In genomic region chr22:39773976-39774539, GRCh38 we compare ENCODE assay signal across 9 cellular contexts.
A peak's percentile ranks its signal among the peaks of the same experiment; 100 is the strongest.
DNase-seq lines count a peak whose midpoint lies in the region; ATAC-seq and TF ChIP-seq lines count a peak whose summit lies in the region.
"Had no signal": no experiment of that assay in that cellular context is flagged by ENCODE, and none has a peak within 500 bp of the region (broad histone marks: within the 10 kb centered on the region; RNA-seq: fewer than 3 reads in every experiment).

No MANE protein-coding gene starts in this region.

- no peaks in the 10 kb centered on the region for H3K27me3 Mint-ChIP-seq in activated B cell treated with CpG ODN at 0.5 μM for 24 hours

- H3K27ac ChIP-seq in substantia nigra (ENCODE audit: low read depth, low read length, poor library complexity, severe bottlenecking) (no peak overlapping the region), left ventricle myocardium inferior (replicated peaks) (no peak overlapping the region)
- H3K27ac ChIP-seq: heart right ventricle had no signal

- TF ChIP-seq CTCF in activated B cell treated with CpG ODN at 0.5 μM for 24 hours (IDR thresholded peaks at IDR 0.05): no peak
- TF ChIP-seq CTCF in left ventricle myocardium inferior (IDR thresholded peaks at IDR 0.05; ENCODE audit: borderline replicate concordance): no peak

- H3K9me3 ChIP-seq in left ventricle myocardium inferior (replicated peaks): peaks cover 17% of the 10 kb centered on the region

- ATAC-seq in activated B cell treated with CpG ODN at 0.5 μM for 24 hours (ENCODE audit: low read depth) (peak; percentile 92), left colon (peak; percentile 84)
- ATAC-seq: heart right ventricle had no signal

- H3K4me1 ChIP-seq in left ventricle myocardium inferior: no peaks in the 10 kb centered on the region
- H3K4me1 ChIP-seq: heart right ventricle had no signal

- POLR2A ChIA-PET in activated B cell treated with CpG ODN at 0.5 μM for 24 hours (lab: Charles Lee): interaction anchor here (0.6 kb wide), 1 partner anchor 624 kb away, joined by 3 read pairs; no protein-coding TSS in a partner anchor

- no peaks in the 10 kb centered on the region for H3K36me3 ChIP-seq in left ventricle myocardium inferior
- H3K36me3 ChIP-seq: heart right ventricle had no signal

- intact Hi-C loops in activated B cell treated with CpG ODN at 0.5 μM for 24 hours (cut with micrococcal nuclease) (no loop called here), left colon (cut with DNase I, micrococcal nuclease) (no loop called here), left ventricle myocardium inferior (cut with micrococcal nuclease) (no loop called here)

- H3K4me3 ChIP-seq in left ventricle myocardium inferior: no peak overlapping the region
- H3K4me3 ChIP-seq: heart right ventricle had no signal

- CTCF ChIA-PET in activated B cell treated with CpG ODN at 0.5 μM for 24 hours (lab: Charles Lee): interaction anchor here (0.7 to 1.1 kb wide), 2 partner anchors 12 to 251 kb away, joined by 3 read pairs; no protein-coding TSS in a partner anchor

- peak overlapping the region; percentile 32 for H3K27ac Mint-ChIP-seq in activated B cell treated with CpG ODN at 0.5 μM for 24 hours

- no peaks in the 10 kb centered on the region for H3K36me3 Mint-ChIP-seq in activated B cell treated with CpG ODN at 0.5 μM for 24 hours (ENCODE audit: low read depth)

- peaks cover 17% of the 10 kb centered on the region for H3K4me1 Mint-ChIP-seq in activated B cell treated with CpG ODN at 0.5 μM for 24 hours

- DNase-seq in DMS53 treated with DMSO at 0.1 percent for 48 hours (lab: John Stamatoyannopoulos, UW; ENCODE audit: unreplicated experiment) (peak; percentile 61), H4 (ENCODE audit: low spot score) (peak; percentile 17), activated B cell treated with CpG ODN at 0.5 μM for 24 hours (no peak), left colon (peak in 1 of 2 donors; percentile 19), substantia nigra (lab: John Stamatoyannopoulos, UW) (no peak), AG20443 (ENCODE audit: low spot score) (no peak), kidney tubule cell (ENCODE audit: low spot score) (no peak), left ventricle myocardium inferior (no peak)
- DNase-seq: heart right ventricle had no signal

- H3K9me3 Mint-ChIP-seq in activated B cell treated with CpG ODN at 0.5 μM for 24 hours: peaks cover 7% of the 10 kb centered on the region

- peak overlapping the region; percentile 12 for H3K4me3 Mint-ChIP-seq in activated B cell treated with CpG ODN at 0.5 μM for 24 hours

- H3K27me3 ChIP-seq in left ventricle myocardium inferior (ENCODE audit: low read depth): peaks cover 83% of the 10 kb centered on the region

Comparison
In these comparisons a context has a peak if more than half of its experiments do, and no peak if none do; other contexts are left out.
1. DNase-seq: peak in DMS53 treated with DMSO at 0.1 percent for 48 hours (single experiment) and H4 (single experiment); none in activated B cell treated with CpG ODN at 0.5 μM for 24 hours (single experiment), substantia nigra (0 of 49), AG20443 (single experiment), kidney tubule cell (single experiment) and left ventricle myocardium inferior (single experiment).